34 cellular contexts compared by ENCODE assay signal in the genomic region with DNA sequence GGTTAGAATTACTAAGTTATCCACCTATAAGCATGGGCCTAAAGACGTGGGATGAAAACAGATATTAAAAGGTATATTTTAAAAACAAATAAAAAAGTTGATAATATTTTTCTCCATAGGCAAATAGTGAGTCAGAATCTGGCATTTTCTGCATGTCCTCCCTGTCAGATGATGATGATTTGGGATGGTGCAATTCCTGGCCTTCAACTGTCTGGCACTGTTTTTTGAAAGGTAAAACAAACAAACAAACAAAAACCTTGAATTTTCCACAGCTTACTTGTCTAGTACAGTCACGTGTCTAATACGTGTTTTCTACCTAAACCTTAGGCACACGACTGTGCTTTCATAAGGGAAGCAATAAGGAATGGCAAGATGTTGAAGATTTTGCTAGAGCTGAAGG.
"Had no signal": no experiment of that assay in that cellular context is flagged by ENCODE, and none has a peak within 500 bp of the region (broad histone marks: within the 10 kb centered on the region; RNA-seq: fewer than 3 reads in every experiment).

No MANE protein-coding gene starts in this region.

- H3K4me3 Mint-ChIP-seq: activated CD4-positive, alpha-beta memory T cell treated with anti-CD3 and anti-CD28 coated beads, Interleukin-2, amount 10 ng/mL, durations not matched to agents 7 days and 5 days; activated CD4-positive, alpha-beta T cell treated with anti-CD3 and anti-CD28 coated beads, Interleukin-2, amount 10 ng/mL, durations not matched to agents 24 days and 14 days; activated CD8-positive, alpha-beta memory T cell treated with anti-CD3 and anti-CD28 coated beads, Interleukin-2, amount 10 ng/mL, durations not matched to agents 7 days and 5 days; activated naive CD8-positive, alpha-beta T cell treated with anti-CD3 and anti-CD28 coated beads for 36 hours; natural killer cell; neural progenitor cell; stimulated activated memory B cell treated with anti-CD40 and anti-IgM and Interleukin-4, amounts not matched to agents 10 μg/mL and 1 μg/mL and 100 μg/mL, for 72 hours; stimulated activated naive CD8-positive, alpha-beta T cell treated with anti-CD3 and anti-CD28 coated beads, Interleukin-15, amount 100 ng/mL, for 72 hours; T-helper 17 cell had no signal

- DNase-seq: activated CD4-positive, alpha-beta memory T cell treated with anti-CD3 and anti-CD28 coated beads, Interleukin-2, amount 10 ng/mL, durations not matched to agents 7 days and 5 days; activated CD4-positive, alpha-beta T cell treated with anti-CD3 and anti-CD28 coated beads, Interleukin-2, amount 10 ng/mL, durations not matched to agents 24 days and 14 days; activated CD4-positive, CD25-positive, alpha-beta regulatory T cell treated with anti-CD3 and anti-CD28 coated beads, Interleukin-2, amount 50 U/mL, for 72 hours; activated CD8-positive, alpha-beta memory T cell treated with anti-CD3 and anti-CD28 coated beads, Interleukin-2, amount 10 ng/mL, durations not matched to agents 7 days and 5 days; activated effector memory CD4-positive, alpha-beta T cell treated with Interleukin-2 at 50 U/mL for 16 hours; activated naive CD4-positive, alpha-beta T cell treated with Interleukin-2 at 50 U/mL for 16 hours; activated naive CD8-positive, alpha-beta T cell treated with anti-CD3 and anti-CD28 coated beads for 36 hours; central memory CD4-positive, alpha-beta T cell; dermis blood vessel endothelial cell; effector CD4-positive, alpha-beta T cell; foreskin keratinocyte; heart right ventricle; left lung; lower lobe of right lung; mesendoderm; natural killer cell; occipital lobe; psoas muscle; sigmoid colon; stimulated activated CD4-positive, alpha-beta T cell treated with anti-CD3 and anti-CD28 coated beads, Interleukin-1b, Interleukin-23, amount 100 ng/mL, for 48 hours; stimulated activated CD4-positive, alpha-beta T cell treated with anti-CD3 and anti-CD28 coated beads, Interleukin-4, amount 100 ng/mL, for 4 hours; stimulated activated CD8-positive, alpha-beta memory T cell treated with anti-CD3 and anti-CD28 coated beads, Interleukin-4, amount 100 ng/mL, for 48 hours; stimulated activated naive CD8-positive, alpha-beta T cell treated with anti-CD3 and anti-CD28 coated beads, Interleukin-15, amount 100 ng/mL, for 72 hours; substantia nigra; T-helper 17 cell; T1000; thyroid gland; upper lobe of right lung had no signal

- H3K4me1 Mint-ChIP-seq: activated CD4-positive, alpha-beta memory T cell treated with anti-CD3 and anti-CD28 coated beads, Interleukin-2, amount 10 ng/mL, durations not matched to agents 7 days and 5 days; activated CD4-positive, alpha-beta T cell treated with anti-CD3 and anti-CD28 coated beads, Interleukin-2, amount 10 ng/mL, durations not matched to agents 24 days and 14 days; activated CD8-positive, alpha-beta memory T cell treated with anti-CD3 and anti-CD28 coated beads, Interleukin-2, amount 10 ng/mL, durations not matched to agents 7 days and 5 days; neural progenitor cell had no signal

- H3K27me3 Mint-ChIP-seq: activated CD4-positive, alpha-beta memory T cell treated with anti-CD3 and anti-CD28 coated beads, Interleukin-2, amount 10 ng/mL, durations not matched to agents 7 days and 5 days; activated CD4-positive, alpha-beta T cell treated with anti-CD3 and anti-CD28 coated beads, Interleukin-2, amount 10 ng/mL, durations not matched to agents 24 days and 14 days; activated CD8-positive, alpha-beta memory T cell treated with anti-CD3 and anti-CD28 coated beads, Interleukin-2, amount 10 ng/mL, durations not matched to agents 7 days and 5 days; activated naive CD8-positive, alpha-beta T cell treated with anti-CD3 and anti-CD28 coated beads for 36 hours; stimulated activated memory B cell treated with anti-CD40 and anti-IgM and Interleukin-4, amounts not matched to agents 10 μg/mL and 1 μg/mL and 100 μg/mL, for 72 hours; stimulated activated naive CD8-positive, alpha-beta T cell treated with anti-CD3 and anti-CD28 coated beads, Interleukin-15, amount 100 ng/mL, for 72 hours; T-helper 17 cell had no signal

- H3K9me3 Mint-ChIP-seq: activated CD4-positive, alpha-beta memory T cell treated with anti-CD3 and anti-CD28 coated beads, Interleukin-2, amount 10 ng/mL, durations not matched to agents 7 days and 5 days; activated CD4-positive, alpha-beta T cell treated with anti-CD3 and anti-CD28 coated beads, Interleukin-2, amount 10 ng/mL, durations not matched to agents 24 days and 14 days; activated naive CD8-positive, alpha-beta T cell treated with anti-CD3 and anti-CD28 coated beads for 36 hours; natural killer cell; neural progenitor cell; stimulated activated memory B cell treated with anti-CD40 and anti-IgM and Interleukin-4, amounts not matched to agents 10 μg/mL and 1 μg/mL and 100 μg/mL, for 72 hours; stimulated activated naive CD8-positive, alpha-beta T cell treated with anti-CD3 and anti-CD28 coated beads, Interleukin-15, amount 100 ng/mL, for 72 hours had no signal

- H3K9ac ChIP-seq: neural progenitor cell, parathyroid adenoma had no signal

- FAIRE-seq: colon had no signal

- H3K4me3 ChIP-seq: breast epithelium, heart right ventricle, left lung, lower lobe of right lung, neural progenitor cell, psoas muscle, sigmoid colon, smooth muscle cell, thyroid gland, upper lobe of right lung had no signal

- H3K27me3 ChIP-seq: breast epithelium, foreskin keratinocyte, heart right ventricle, left lung, neural progenitor cell, sigmoid colon, thyroid gland, upper lobe of right lung had no signal

- H3K27ac ChIP-seq: breast epithelium, foreskin keratinocyte, heart right ventricle, left lung, lower lobe of right lung, neural progenitor cell, parathyroid adenoma, psoas muscle, sigmoid colon, thyroid gland, upper lobe of right lung had no signal

- H3K4me2 ChIP-seq: neural progenitor cell, smooth muscle cell had no signal

- H2AFZ ChIP-seq: neural progenitor cell, parathyroid adenoma had no signal

- H3K27ac Mint-ChIP-seq: activated CD4-positive, alpha-beta memory T cell treated with anti-CD3 and anti-CD28 coated beads, Interleukin-2, amount 10 ng/mL, durations not matched to agents 7 days and 5 days; activated CD4-positive, alpha-beta T cell treated with anti-CD3 and anti-CD28 coated beads, Interleukin-2, amount 10 ng/mL, durations not matched to agents 24 days and 14 days; activated CD8-positive, alpha-beta memory T cell treated with anti-CD3 and anti-CD28 coated beads, Interleukin-2, amount 10 ng/mL, durations not matched to agents 7 days and 5 days; activated naive CD8-positive, alpha-beta T cell treated with anti-CD3 and anti-CD28 coated beads for 36 hours; neural progenitor cell; stimulated activated memory B cell treated with anti-CD40 and anti-IgM and Interleukin-4, amounts not matched to agents 10 μg/mL and 1 μg/mL and 100 μg/mL, for 72 hours had no signal

- H3K9me3 ChIP-seq: breast epithelium, heart right ventricle, left lung, lower lobe of right lung, psoas muscle, sigmoid colon, thyroid gland, upper lobe of right lung had no signal

- H3K4me1 ChIP-seq: breast epithelium, foreskin keratinocyte, left lung, neural progenitor cell, parathyroid adenoma, psoas muscle, thyroid gland had no signal
